8 cellular contexts compared by ENCODE assay signal in the genomic region with DNA sequence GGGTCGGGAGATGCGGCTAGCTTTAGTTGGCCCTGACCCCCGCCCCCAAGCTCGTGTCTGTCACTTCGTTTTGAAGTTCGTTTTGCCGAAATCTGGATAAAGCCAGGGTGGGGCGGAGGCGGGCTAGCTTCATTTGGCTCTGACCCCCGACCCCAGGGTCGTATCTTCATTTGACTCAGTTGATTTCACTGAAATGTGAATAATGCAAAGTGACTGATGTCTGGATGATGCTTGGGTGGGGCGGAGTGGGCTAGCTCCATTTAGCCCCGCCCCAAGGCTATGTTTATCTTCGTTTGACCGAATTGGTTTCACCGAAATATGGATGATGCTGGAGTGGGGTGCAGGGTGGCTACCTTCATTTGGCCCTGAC. TPM values are rescaled to one million over a fixed set of nuclear protein-coding genes. Genes with fewer than 3 reads are reported as not detected.
DNase-seq lines count a peak whose midpoint lies in the region; ATAC-seq and TF ChIP-seq lines count a peak whose summit lies in the region.

No MANE protein-coding gene starts in this region.

- H3K9ac ChIP-seq in endocrine pancreas (ENCODE audit: control insufficient read depth, insufficient read depth, low read length): peak overlapping the region; percentile 61

- H3K27me3 ChIP-seq in endocrine pancreas (ENCODE audit: control insufficient read depth, insufficient read depth, low read length): no peaks in the 10 kb centered on the region
- H3K27me3 ChIP-seq in thoracic aorta (replicated peaks; ENCODE audit: insufficient read depth): no peaks in the 10 kb centered on the region

- no peak for TF ChIP-seq CTCF in thoracic aorta (IDR thresholded peaks at IDR 0.05)

- no peaks in the 10 kb centered on the region for H3K9me3 ChIP-seq in endocrine pancreas (ENCODE audit: control insufficient read depth, low read length)
- H3K9me3 ChIP-seq in thoracic aorta: no peaks in the 10 kb centered on the region

- H3K4me1 ChIP-seq in endocrine pancreas (ENCODE audit: control insufficient read depth, insufficient read depth, low read length) (peaks cover 7% of the 10 kb centered on the region), thoracic aorta (ENCODE audit: control insufficient read depth in 1 of 2, low read depth in 2 of 2) (peaks cover 10 to 35% of the 10 kb centered on the region in 2 donors)

- ATAC-seq in HG03520 (IDR thresholded peaks at IDR 0.05; ENCODE audit: unreplicated experiment) (peak; percentile 31), thoracic aorta (ENCODE audit: insufficient number of reproducible peaks, low FRiP score, low read depth) (peak; percentile 26)

- H3K27ac ChIP-seq in thoracic aorta: peak overlapping the region; percentile 86 to 87

- H3K4me3 ChIP-seq in endocrine pancreas (ENCODE audit: control insufficient read depth, insufficient read depth, low read length) (peak overlapping the region; percentile 69), thoracic aorta (peak overlapping the region; percentile 85)

- H3K36me3 ChIP-seq in endocrine pancreas (ENCODE audit: control insufficient read depth, insufficient read depth, low read length): peaks cover 5% of the 10 kb centered on the region
- H3K36me3 ChIP-seq in thoracic aorta: peaks cover 26% of the 10 kb centered on the region

- peak; percentile 8 for DNase-seq in SIG-M5 treated with dmso at 0.1 percent for 504 hours (lab: John Stamatoyannopoulos, UW; ENCODE audit: unreplicated experiment)
- DNase-seq in SIG-M5 (lab: John Stamatoyannopoulos, UW): no peak
- peak; percentile 69 for DNase-seq in activated CD4-positive, alpha-beta T cell treated with anti-CD3 and anti-CD28 coated beads for 48 hours
- DNase-seq in myocyte (ENCODE audit: low read depth): peak; percentile 26
- peak; percentile 16 for DNase-seq in thoracic aorta (ENCODE audit: low spot score)
- DNase-seq in ecto neural progenitor cell (ENCODE audit: low spot score): no peak

RNA-seq across cellular contexts. Expression of a gene that starts 0.7 kb away (rescaled TPM):
- 120 and 144 TPM in 2 replicates for total RNA-seq in myocyte
- polyA plus RNA-seq in myocyte (2012): 144 TPM
- 10 to 100 TPM; 44.5 to 76.8 TPM for total RNA-seq in thoracic aorta

Comparison
In these comparisons a context has a peak if more than half of its experiments do, and no peak if none do; other contexts are left out.
1. DNase-seq: peak in SIG-M5 treated with dmso at 0.1 percent for 504 hours (single experiment), activated CD4-positive, alpha-beta T cell treated with anti-CD3 and anti-CD28 coated beads for 48 hours (single experiment), myocyte (single experiment) and thoracic aorta (single experiment); none in SIG-M5 (single experiment) and ecto neural progenitor cell (single experiment).